Comparison of ENCODE assay signal across 8 cellular contexts in genomic region chr2:187500585-187501359, GRCh38. TPM values are rescaled to one million over a fixed set of nuclear protein-coding genes. Genes with fewer than 3 reads are reported as not detected.
DNase-seq lines count a peak whose midpoint lies in the region; ATAC-seq and TF ChIP-seq lines count a peak whose summit lies in the region.

No MANE protein-coding gene starts in this region.

- no peak overlapping the region for H2AFZ ChIP-seq in DND-41 (ENCODE audit: low read depth, low read length)

- in situ Hi-C loops in astrocyte of the spinal cord (cut with HindIII; ENCODE audit: low sequenced_read_pairs) = no loop called here

- no peaks in the 10 kb centered on the region for H3K9me3 Mint-ChIP-seq in T-helper 2 cell treated with Interferon-gamma antibody and Interleukin-4, amounts not matched to agents 5 μg/mL and 100 μg/mL, for 36 hours

- ATAC-seq in DND-41 (ENCODE audit: insufficient read depth, low read depth) = peak; percentile 48; the same call in 1 of the 3 replicates

- no peak overlapping the region for H3K4me3 ChIP-seq in DND-41 (ENCODE audit: low read depth in 1 of 2, low read length in 2 of 2)
- H3K4me3 ChIP-seq in astrocyte of the spinal cord (ENCODE audit: low read depth, low read length) = no peak overlapping the region

- H3K27ac Mint-ChIP-seq in T-helper 2 cell treated with Interferon-gamma antibody and Interleukin-4, amounts not matched to agents 5 μg/mL and 100 μg/mL, for 36 hours = no peak overlapping the region

- H3K4me1 ChIP-seq in DND-41 (ENCODE audit: insufficient read depth, low read length) = peaks cover 15% of the 10 kb centered on the region

- H3K36me3 ChIP-seq in DND-41 (ENCODE audit: insufficient read depth, low read length) = no peaks in the 10 kb centered on the region

- H3K9ac ChIP-seq in DND-41 (ENCODE audit: low read depth, low read length) = no peak overlapping the region

- H4K20me1 ChIP-seq in DND-41 (ENCODE audit: insufficient read depth, low read length) = no peaks in the 10 kb centered on the region

- H3K4me2 ChIP-seq in DND-41 (ENCODE audit: insufficient read depth, low read length) = no peak overlapping the region

- H3K9me3 ChIP-seq in DND-41 (ENCODE audit: insufficient read depth, low read length, severe bottlenecking) = no peaks in the 10 kb centered on the region

- no peak for DNase-seq in DND-41
- DNase-seq in M059J (ENCODE audit: low read depth) = peak; percentile 79
- DNase-seq in astrocyte of the spinal cord (ENCODE audit: low read depth, low spot score) = peak; percentile 57
- DNase-seq in myocyte (ENCODE audit: low read depth) = peak; percentile 64
- no peak for DNase-seq in NCI-H2107 (lab: John Stamatoyannopoulos, UW)
- no peak for DNase-seq in GM10266 (ENCODE audit: extremely low spot score)
- no peak for DNase-seq in NCI-H1092 (lab: John Stamatoyannopoulos, UW)
- DNase-seq in T-helper 2 cell treated with Interferon-gamma antibody and Interleukin-4, amounts not matched to agents 5 μg/mL and 100 μg/mL, for 36 hours (ENCODE audit: low spot score) = no peak

- no peaks in the 10 kb centered on the region for H3K79me2 ChIP-seq in DND-41 (ENCODE audit: insufficient read depth, low read length)

- H3K27me3 Mint-ChIP-seq in T-helper 2 cell treated with Interferon-gamma antibody and Interleukin-4, amounts not matched to agents 5 μg/mL and 100 μg/mL, for 36 hours (ENCODE audit: low read depth) = peaks cover 8% of the 10 kb centered on the region

- TF ChIP-seq CTCF in DND-41 (IDR thresholded peaks at IDR 0.05; ENCODE audit: borderline replicate concordance, extremely low read depth, low read length, poor library complexity, severe bottlenecking) (peak; percentile 44), astrocyte of the spinal cord (IDR thresholded peaks at IDR 0.05; ENCODE audit: low read depth, low read length) (peak; percentile 24), GM10266 (IDR thresholded peaks at IDR 0.05; ENCODE audit: control insufficient read depth, insufficient read depth, low read depth, missing control alignments) (no peak)

- no peak overlapping the region for H3K4me3 Mint-ChIP-seq in T-helper 2 cell treated with Interferon-gamma antibody and Interleukin-4, amounts not matched to agents 5 μg/mL and 100 μg/mL, for 36 hours

- peaks cover 6% of the 10 kb centered on the region for H3K4me1 Mint-ChIP-seq in T-helper 2 cell treated with Interferon-gamma antibody and Interleukin-4, amounts not matched to agents 5 μg/mL and 100 μg/mL, for 36 hours (ENCODE audit: low read depth)

- no peak overlapping the region for H3K27ac ChIP-seq in DND-41 (ENCODE audit: low read length)

- H3K36me3 Mint-ChIP-seq in T-helper 2 cell treated with Interferon-gamma antibody and Interleukin-4, amounts not matched to agents 5 μg/mL and 100 μg/mL, for 36 hours (ENCODE audit: low read depth) = no peaks in the 10 kb centered on the region

- H3K27me3 ChIP-seq in DND-41 (ENCODE audit: insufficient read depth, low read length, poor library complexity) = no peaks in the 10 kb centered on the region

RNA-seq across cellular contexts. Expression of gene CALCRL, which starts 52.7 kb away (rescaled TPM):
- total RNA-seq in M059J (2014; rRNA removed; shearing (Covaris generic)) = 0.74 and 1.6 TPM in 2 replicates
- 10.3 and 12.8 TPM in 2 replicates for total RNA-seq in myocyte
- polyA plus RNA-seq in myocyte (2012) = 2.0 TPM

RNA-seq across cellular contexts. Expression of gene TFPI, which starts 53.5 kb away (rescaled TPM):
- total RNA-seq in M059J (2014; rRNA removed; shearing (Covaris generic)) = 74.7 and 113 TPM in 2 replicates
- 151 and 170 TPM in 2 replicates for total RNA-seq in myocyte
- 24.9 TPM for polyA plus RNA-seq in myocyte (2012)

Comparison
In these comparisons a context has a peak if more than half of its experiments do, and no peak if none do; other contexts are left out.
1. DNase-seq: peak in M059J (single experiment), astrocyte of the spinal cord (single experiment) and myocyte (single experiment); none in DND-41 (single experiment), NCI-H2107 (single experiment), GM10266 (single experiment), NCI-H1092 (single experiment) and T-helper 2 cell treated with Interferon-gamma antibody and Interleukin-4, amounts not matched to agents 5 μg/mL and 100 μg/mL, for 36 hours (single experiment).